Comparison of ENCODE assay signal across 27 cellular contexts in the genomic region with DNA sequence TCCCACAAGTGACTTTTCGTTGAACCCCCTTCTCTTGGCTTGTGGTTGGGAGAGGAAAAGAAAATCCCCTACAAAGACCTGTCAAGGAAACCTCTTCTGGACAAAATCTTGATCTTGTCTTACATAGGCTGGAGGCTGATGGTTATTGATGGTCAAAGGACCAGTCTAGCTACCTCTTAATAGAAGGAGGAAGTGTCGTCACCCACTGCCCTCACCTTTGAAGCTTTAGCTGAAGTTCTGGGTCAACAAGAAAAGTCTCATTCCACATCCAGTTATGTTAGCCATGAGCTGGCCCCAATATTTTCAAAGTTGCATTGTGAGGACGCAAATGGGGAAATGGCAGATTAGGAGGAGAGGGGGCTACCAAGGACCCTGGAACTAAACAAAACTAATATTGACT.
"Had no signal": no experiment of that assay in that cellular context is flagged by ENCODE, and none has a peak within 500 bp of the region (broad histone marks: within the 10 kb centered on the region; RNA-seq: fewer than 3 reads in every experiment).

No MANE protein-coding gene starts in this region.

- ATAC-seq: stimulated activated effector memory CD8-positive, alpha-beta T cell treated with anti-CD3 and anti-CD28 coated beads, Interleukin-12 subunit alpha, Interleukin-12 subunit beta, amount 100 ng/mL, for 72 hours; stimulated activated memory B cell treated with anti-CD40 and anti-IgM and Interleukin-4, amounts not matched to agents 10 μg/mL and 1 μg/mL and 100 μg/mL, for 72 hours; stimulated activated naive B cell treated with anti-CD40 and anti-IgM and Interleukin-4, amounts not matched to agents 10 μg/mL and 1 μg/mL and 100 μg/mL, for 72 hours; stimulated activated naive CD8-positive, alpha-beta T cell treated with anti-CD3 and anti-CD28 coated beads, Interleukin-15, amount 100 ng/mL, for 72 hours; stimulated activated naive CD8-positive, alpha-beta T cell treated with anti-CD3 and anti-CD28 coated beads, Interleukin-15, Interleukin-2, amounts not matched to agents 100 U/mL and 50 U/mL, for 24 hours; upper lobe of right lung had no signal

- H3K36me3 Mint-ChIP-seq: stimulated activated effector memory CD8-positive, alpha-beta T cell treated with anti-CD3 and anti-CD28 coated beads, Interleukin-12 subunit alpha, Interleukin-12 subunit beta, amount 100 ng/mL, for 72 hours; stimulated activated memory B cell treated with anti-CD40 and anti-IgM and Interleukin-4, amounts not matched to agents 10 μg/mL and 1 μg/mL and 100 μg/mL, for 72 hours had no signal

- H3K4me1 ChIP-seq: stomach, suprapubic skin, testis, thyroid gland, tibial artery, tibial nerve, transverse colon, upper lobe of left lung, upper lobe of right lung, uterus, vagina had no signal

- DNase-seq: stimulated activated CD4-positive, alpha-beta T cell treated with anti-CD3 and anti-CD28 coated beads, Interleukin-2, amount 100 ng/mL, for 24 hours; stimulated activated CD4-positive, alpha-beta T cell treated with anti-CD3 and anti-CD28 coated beads, Interleukin-2, amount 100 ng/mL, for 48 hours; stimulated activated CD4-positive, alpha-beta T cell treated with anti-CD3 and anti-CD28 coated beads, Interleukin-4, amount 100 ng/mL, for 1 hour; stimulated activated CD4-positive, alpha-beta T cell treated with anti-CD3 and anti-CD28 coated beads, Interleukin-4, amount 100 ng/mL, for 24 hours; stimulated activated CD4-positive, alpha-beta T cell treated with anti-CD3 and anti-CD28 coated beads, Interleukin-4, amount 100 ng/mL, for 4 hours; stimulated activated CD8-positive, alpha-beta memory T cell treated with anti-CD3 and anti-CD28 coated beads, Interleukin-4, amount 100 ng/mL, for 48 hours; stimulated activated naive B cell treated with anti-CD40 and anti-IgM and Interleukin-4, amounts not matched to agents 10 μg/mL and 1 μg/mL and 100 μg/mL, for 72 hours; stimulated activated naive CD4-positive, alpha-beta T cell; stimulated activated naive CD4-positive, alpha-beta T cell treated with Interleukin-2 at 50 U/mL for 16 hours; stimulated activated naive CD8-positive, alpha-beta T cell treated with anti-CD3 and anti-CD28 coated beads, Interleukin-15, amount 100 ng/mL, for 72 hours; stimulated activated naive CD8-positive, alpha-beta T cell treated with anti-CD3 and anti-CD28 coated beads, Interleukin-15, Interleukin-2, amounts not matched to agents 100 U/mL and 50 U/mL, for 24 hours; stomach; substantia nigra; testis; thyroid gland; tibial artery; transverse colon; upper lobe of left lung; upper lobe of right lung; uterus had no signal

- H3K4me1 Mint-ChIP-seq: stimulated activated effector memory CD8-positive, alpha-beta T cell treated with anti-CD3 and anti-CD28 coated beads, Interleukin-12 subunit alpha, Interleukin-12 subunit beta, amount 100 ng/mL, for 72 hours; stimulated activated memory B cell treated with anti-CD40 and anti-IgM and Interleukin-4, amounts not matched to agents 10 μg/mL and 1 μg/mL and 100 μg/mL, for 72 hours; stimulated activated naive B cell treated with anti-CD40 and anti-IgM and Interleukin-4, amounts not matched to agents 10 μg/mL and 1 μg/mL and 100 μg/mL, for 72 hours; stimulated activated naive CD8-positive, alpha-beta T cell treated with anti-CD3 and anti-CD28 coated beads, Interleukin-15, amount 100 ng/mL, for 72 hours had no signal

- H3K4me3 Mint-ChIP-seq: stimulated activated effector memory CD8-positive, alpha-beta T cell treated with anti-CD3 and anti-CD28 coated beads, Interleukin-12 subunit alpha, Interleukin-12 subunit beta, amount 100 ng/mL, for 72 hours; stimulated activated memory B cell treated with anti-CD40 and anti-IgM and Interleukin-4, amounts not matched to agents 10 μg/mL and 1 μg/mL and 100 μg/mL, for 72 hours; stimulated activated naive B cell treated with anti-CD40 and anti-IgM and Interleukin-4, amounts not matched to agents 10 μg/mL and 1 μg/mL and 100 μg/mL, for 72 hours; stimulated activated naive CD8-positive, alpha-beta T cell treated with anti-CD3 and anti-CD28 coated beads, Interleukin-15, amount 100 ng/mL, for 72 hours; stimulated activated naive CD8-positive, alpha-beta T cell treated with anti-CD3 and anti-CD28 coated beads, Interleukin-15, Interleukin-2, amounts not matched to agents 100 ng/mL and 50 ng/mL, for 24 hours had no signal

- H3K4me3 ChIP-seq: stomach, suprapubic skin, testis, thoracic aorta, thyroid gland, tibial artery, tibial nerve, transverse colon, upper lobe of left lung, upper lobe of right lung, uterus, vagina had no signal

- H3K27ac Mint-ChIP-seq: stimulated activated effector memory CD8-positive, alpha-beta T cell treated with anti-CD3 and anti-CD28 coated beads, Interleukin-12 subunit alpha, Interleukin-12 subunit beta, amount 100 ng/mL, for 72 hours; stimulated activated memory B cell treated with anti-CD40 and anti-IgM and Interleukin-4, amounts not matched to agents 10 μg/mL and 1 μg/mL and 100 μg/mL, for 72 hours; stimulated activated naive B cell treated with anti-CD40 and anti-IgM and Interleukin-4, amounts not matched to agents 10 μg/mL and 1 μg/mL and 100 μg/mL, for 72 hours; stimulated activated naive CD8-positive, alpha-beta T cell treated with anti-CD3 and anti-CD28 coated beads, Interleukin-15, amount 100 ng/mL, for 72 hours; stimulated activated naive CD8-positive, alpha-beta T cell treated with anti-CD3 and anti-CD28 coated beads, Interleukin-15, Interleukin-2, amounts not matched to agents 100 ng/mL and 50 ng/mL, for 24 hours had no signal

- H3K27me3 ChIP-seq: testis, thyroid gland, tibial artery, tibial nerve, transverse colon, upper lobe of left lung, uterus, vagina had no signal

- H3K27ac ChIP-seq: stomach, suprapubic skin, testis, thoracic aorta, thyroid gland, tibial artery, tibial nerve, transverse colon, upper lobe of left lung, upper lobe of right lung, uterus, vagina had no signal

- H3K36me3 ChIP-seq: stomach, suprapubic skin, thoracic aorta, thyroid gland, tibial artery, tibial nerve, transverse colon, upper lobe of left lung, upper lobe of right lung, uterus, vagina had no signal

- H3K9me3 ChIP-seq: testis, thoracic aorta, thyroid gland, transverse colon, upper lobe of right lung had no signal
